1 cellular context compared by ENCODE assay signal in the genomic region with DNA sequence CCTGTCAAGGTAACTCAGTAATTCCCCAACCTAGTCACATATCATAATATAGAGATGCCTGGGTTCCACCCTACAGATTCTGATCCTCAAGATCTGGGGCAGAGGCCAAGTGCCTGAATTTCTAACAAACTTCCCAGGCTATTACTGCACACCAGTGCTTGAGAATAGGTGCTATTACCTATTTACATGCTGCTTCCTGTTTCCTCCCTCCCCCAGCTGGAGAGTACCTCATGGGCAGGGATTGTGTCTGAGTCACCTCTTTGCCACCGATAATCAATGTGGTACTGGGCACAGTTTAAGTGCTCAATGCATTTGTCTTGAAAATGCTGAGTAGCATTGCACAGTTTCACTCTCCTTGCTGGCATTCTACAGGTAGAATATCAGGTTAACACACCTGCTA.
TF ChIP-seq lines count a peak whose summit lies in the region.

No MANE protein-coding gene starts in this region.

TF ChIP-seq in WTC11, 78 proteins besides CTCF, POLR2A, EP300 and RAD21 (continued from another document):
- TF ChIP-seq, protein P1, sequence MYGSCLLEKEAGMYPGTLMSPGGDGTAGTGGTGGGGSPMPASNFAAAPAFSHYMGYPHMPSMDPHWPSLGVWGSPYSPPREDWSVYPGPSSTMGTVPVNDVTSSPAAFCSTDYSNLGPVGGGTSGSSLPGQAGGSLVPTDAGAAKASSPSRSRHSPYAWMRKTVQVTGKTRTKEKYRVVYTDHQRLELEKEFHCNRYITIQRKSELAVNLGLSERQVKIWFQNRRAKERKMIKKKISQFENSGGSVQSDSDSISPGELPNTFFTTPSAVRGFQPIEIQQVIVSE (CRISPR knock-in tag; IDR thresholded peaks at IDR 0.05; ENCODE audit: borderline replicate concordance) = no peak
- TF ChIP-seq ZNF671 (CRISPR knock-in tag; IDR thresholded peaks at IDR 0.05) = no peak
- TF ChIP-seq, protein P2, sequence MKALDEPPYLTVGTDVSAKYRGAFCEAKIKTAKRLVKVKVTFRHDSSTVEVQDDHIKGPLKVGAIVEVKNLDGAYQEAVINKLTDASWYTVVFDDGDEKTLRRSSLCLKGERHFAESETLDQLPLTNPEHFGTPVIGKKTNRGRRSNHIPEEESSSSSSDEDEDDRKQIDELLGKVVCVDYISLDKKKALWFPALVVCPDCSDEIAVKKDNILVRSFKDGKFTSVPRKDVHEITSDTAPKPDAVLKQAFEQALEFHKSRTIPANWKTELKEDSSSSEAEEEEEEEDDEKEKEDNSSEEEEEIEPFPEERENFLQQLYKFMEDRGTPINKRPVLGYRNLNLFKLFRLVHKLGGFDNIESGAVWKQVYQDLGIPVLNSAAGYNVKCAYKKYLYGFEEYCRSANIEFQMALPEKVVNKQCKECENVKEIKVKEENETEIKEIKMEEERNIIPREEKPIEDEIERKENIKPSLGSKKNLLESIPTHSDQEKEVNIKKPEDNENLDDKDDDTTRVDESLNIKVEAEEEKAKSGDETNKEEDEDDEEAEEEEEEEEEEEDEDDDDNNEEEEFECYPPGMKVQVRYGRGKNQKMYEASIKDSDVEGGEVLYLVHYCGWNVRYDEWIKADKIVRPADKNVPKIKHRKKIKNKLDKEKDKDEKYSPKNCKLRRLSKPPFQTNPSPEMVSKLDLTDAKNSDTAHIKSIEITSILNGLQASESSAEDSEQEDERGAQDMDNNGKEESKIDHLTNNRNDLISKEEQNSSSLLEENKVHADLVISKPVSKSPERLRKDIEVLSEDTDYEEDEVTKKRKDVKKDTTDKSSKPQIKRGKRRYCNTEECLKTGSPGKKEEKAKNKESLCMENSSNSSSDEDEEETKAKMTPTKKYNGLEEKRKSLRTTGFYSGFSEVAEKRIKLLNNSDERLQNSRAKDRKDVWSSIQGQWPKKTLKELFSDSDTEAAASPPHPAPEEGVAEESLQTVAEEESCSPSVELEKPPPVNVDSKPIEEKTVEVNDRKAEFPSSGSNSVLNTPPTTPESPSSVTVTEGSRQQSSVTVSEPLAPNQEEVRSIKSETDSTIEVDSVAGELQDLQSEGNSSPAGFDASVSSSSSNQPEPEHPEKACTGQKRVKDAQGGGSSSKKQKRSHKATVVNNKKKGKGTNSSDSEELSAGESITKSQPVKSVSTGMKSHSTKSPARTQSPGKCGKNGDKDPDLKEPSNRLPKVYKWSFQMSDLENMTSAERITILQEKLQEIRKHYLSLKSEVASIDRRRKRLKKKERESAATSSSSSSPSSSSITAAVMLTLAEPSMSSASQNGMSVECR (CRISPR knock-in tag; IDR thresholded peaks at IDR 0.05; ENCODE audit: borderline replicate concordance) = no peak
- TF ChIP-seq, protein P3, sequence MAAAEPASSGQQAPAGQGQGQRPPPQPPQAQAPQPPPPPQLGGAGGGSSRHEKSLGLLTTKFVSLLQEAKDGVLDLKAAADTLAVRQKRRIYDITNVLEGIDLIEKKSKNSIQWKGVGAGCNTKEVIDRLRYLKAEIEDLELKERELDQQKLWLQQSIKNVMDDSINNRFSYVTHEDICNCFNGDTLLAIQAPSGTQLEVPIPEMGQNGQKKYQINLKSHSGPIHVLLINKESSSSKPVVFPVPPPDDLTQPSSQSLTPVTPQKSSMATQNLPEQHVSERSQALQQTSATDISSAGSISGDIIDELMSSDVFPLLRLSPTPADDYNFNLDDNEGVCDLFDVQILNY (CRISPR knock-in tag; IDR thresholded peaks at IDR 0.05) = no peak
